ENCODE assay signal across 8 cellular contexts in genomic region chr6:104860221-104860620, GRCh38. TPM values are rescaled to one million over a fixed set of nuclear protein-coding genes. Genes with fewer than 3 reads are reported as not detected.
DNase-seq lines count a peak whose midpoint lies in the region; ATAC-seq and TF ChIP-seq lines count a peak whose summit lies in the region.

No MANE protein-coding gene starts in this region.

- CTCF ChIA-PET in Panc1 (lab: Charles Lee), result interaction anchor here (0.6 kb wide), 1 partner anchor 224 kb away, joined by 5 read pairs; no protein-coding TSS in a partner anchor

- H3K27me3 ChIP-seq in GM06990 (replicated peaks; ENCODE audit: control insufficient read depth, insufficient read depth, low read length), result no peaks in the 10 kb centered on the region
- H3K27me3 ChIP-seq in Panc1 (ENCODE audit: control insufficient read depth, insufficient read depth, low read length), result no peaks in the 10 kb centered on the region
- peaks cover 0 to 5% (median 2%) of the 10 kb centered on the region in 3 donors for H3K27me3 ChIP-seq in psoas muscle (ENCODE audit: insufficient read depth in 3 of 3, low read length in 2 of 3)

- no peaks in the 10 kb centered on the region for H3K9me3 ChIP-seq in Panc1 (ENCODE audit: control insufficient read depth, insufficient read depth, low read depth, low read length)
- H3K9me3 ChIP-seq in psoas muscle, result no peaks in the 10 kb centered on the region

- TF ChIP-seq CTCF in GM06990 (IDR thresholded peaks at IDR 0.05; ENCODE audit: insufficient read depth, low read length, poor library complexity, severe bottlenecking), result no peak
- no peak for TF ChIP-seq CTCF in Panc1 (IDR thresholded peaks at IDR 0.05)
- no peak for TF ChIP-seq CTCF in epithelial cell of proximal tubule (conservative IDR thresholded peaks at IDR 0.05; ENCODE audit: low read depth, low read length)
- no peak for TF ChIP-seq CTCF in psoas muscle (IDR thresholded peaks at IDR 0.05)

- H3K4me1 ChIP-seq in Panc1 (ENCODE audit: control insufficient read depth, insufficient read depth, low read length) (peaks cover 3% of the 10 kb centered on the region; the same call in 1 of the 2 replicates), psoas muscle (peaks cover 6% of the 10 kb centered on the region)

- ATAC-seq in Panc1 (no peak), psoas muscle (no peak)

- intact Hi-C loops in Panc1 (cut with micrococcal nuclease; ENCODE audit: unreplicated experiment), result no loop called here
- intact Hi-C loops in psoas muscle (cut with DNase I), result no loop called here

- BruUV-seq in Panc1 (replicated peaks; lab: Mats Ljungman, UMichigan), result no TSS peak

- H3K36me3 ChIP-seq in GM06990 (ENCODE audit: control insufficient read depth, insufficient read depth, low read length) (no peaks in the 10 kb centered on the region), Panc1 (ENCODE audit: control insufficient read depth, insufficient read depth, low read length) (no peaks in the 10 kb centered on the region; the same call in 1 of the 2 replicates), psoas muscle (ENCODE audit: insufficient read depth in 1 of 2, low read depth in 1 of 2) (no peaks in the 10 kb centered on the region)

- H3K27ac ChIP-seq in Panc1 (ENCODE audit: low read length), result peak overlapping the region; percentile 73
- H3K27ac ChIP-seq in psoas muscle, result peak overlapping the region; percentile 56

- in situ Hi-C loops in Panc1 (cut with HindIII; ENCODE audit: low pct_unique_long_range_greater_than_20kb, low sequenced_read_pairs), result no loop called here

- DNase-seq in GM06990 (ENCODE audit: extremely low read depth, insufficient read length), result no peak
- DNase-seq in Panc1 (ENCODE audit: low read depth, low spot score), result no peak
- DNase-seq in epithelial cell of proximal tubule (ENCODE audit: low read depth), result no peak
- no peak for DNase-seq in psoas muscle
- no peak for DNase-seq in AML-193 (lab: John Stamatoyannopoulos, UW)
- DNase-seq in NCI-H1092 treated with DMSO at 0.1 percent for 48 hours (lab: John Stamatoyannopoulos, UW), result no peak
- no peak for DNase-seq in NCI-H226
- DNase-seq in NCI-H2196 (lab: John Stamatoyannopoulos, UW; ENCODE audit: unreplicated experiment), result no peak

- POLR2A ChIA-PET in Panc1 (lab: Charles Lee), result interaction anchor here (0.6 kb wide), 1 partner anchor 97 kb away, joined by 3 read pairs; no protein-coding TSS in a partner anchor

- WGBS in psoas muscle, 3 donors, result 75 to 80% (median 78%) methylated on average over 2 of the region's 2 CpGs

- H3K4me3 ChIP-seq in GM06990 (replicated peaks; ENCODE audit: low read depth, low read length) (peak overlapping the region; percentile 81), Panc1 (ENCODE audit: low read depth in 2 of 2, low read length in 2 of 2) (peak overlapping the region; percentile 70 to 90), epithelial cell of proximal tubule (ENCODE audit: low read depth, low read length) (peak overlapping the region; percentile 73), psoas muscle (peak overlapping the region; percentile 76)

RNA-seq across cellular contexts. Expression of gene HACE1, which starts 0.5 kb away (rescaled TPM):
- total RNA-seq in Panc1 (2021; ENCODE audit: unreplicated experiment) (13.0 TPM), epithelial cell of proximal tubule (7.9 and 16.2 TPM in 2 replicates), psoas muscle (1 to 10 TPM; 4.0 to 4.8 (median 4.5) TPM)
- polyA plus RNA-seq in Panc1 (2012; ENCODE audit: insufficient read length), result 8.8 TPM
- 1 to 10 TPM; 2.5 to 4.3 (median 3.1) TPM for polyA plus RNA-seq in psoas muscle
